In the genomic region with DNA sequence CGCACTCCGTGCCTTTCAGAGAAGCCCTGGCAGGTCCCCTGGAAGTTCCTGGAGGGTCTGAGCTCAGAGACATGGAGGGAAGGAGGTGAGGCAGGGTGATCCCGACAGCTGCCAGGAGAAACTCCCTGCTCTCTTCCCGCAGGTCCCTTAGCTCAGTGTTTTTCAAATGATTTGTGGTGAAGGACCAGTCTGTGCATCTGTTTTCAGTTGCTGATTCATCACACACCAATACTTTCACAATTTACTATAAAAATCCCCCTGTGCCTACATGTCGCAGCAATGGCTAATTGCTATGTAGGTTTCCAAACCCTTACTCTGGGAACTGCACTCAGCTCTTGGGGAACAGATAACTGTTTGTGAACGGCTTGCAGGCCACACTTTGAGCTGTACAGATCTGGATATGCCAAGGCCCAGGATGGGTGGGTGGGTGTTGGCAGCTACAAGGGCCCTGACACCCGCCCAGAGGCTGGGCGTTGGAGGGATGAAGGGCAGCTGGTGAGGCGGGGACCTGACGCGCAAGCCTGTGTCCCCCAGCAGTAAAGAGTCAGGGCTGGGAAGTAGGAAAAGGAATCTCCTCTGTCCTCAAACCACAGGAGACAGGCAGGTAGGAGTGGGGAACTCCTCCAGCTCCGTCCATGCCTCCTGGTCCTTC, we compare ENCODE assay signal across 17 cellular contexts. TPM values are rescaled to one million over a fixed set of nuclear protein-coding genes. Genes with fewer than 3 reads are reported as not detected.
DNase-seq lines count a peak whose midpoint lies in the region; ATAC-seq and TF ChIP-seq lines count a peak whose summit lies in the region.
"Had no signal": no experiment of that assay in that cellular context is flagged by ENCODE, and none has a peak within 500 bp of the region (broad histone marks: within the 10 kb centered on the region; RNA-seq: fewer than 3 reads in every experiment).

No MANE protein-coding gene starts in this region.

- H3K27me3 Mint-ChIP-seq in neural progenitor cell (ENCODE audit: insufficient read depth, low read depth) (peaks cover 8% of the 10 kb centered on the region), HFFc6 (ENCODE audit: insufficient read depth) (peaks cover 34% of the 10 kb centered on the region)

- H3K4me3 ChIP-seq in GM12865 (ENCODE audit: low read depth, low read length) (no peak overlapping the region), IMR-90 (ENCODE audit: insufficient read depth, low read depth, low read length) (no peak overlapping the region), neural progenitor cell (no peak overlapping the region), PC-3 (ENCODE audit: low read length) (no peak overlapping the region)

- intact Hi-C loops in IMR-90 (cut with micrococcal nuclease) (no loop called here), PC-3 (cut with micrococcal nuclease) (no loop called here)

- H3K4ac ChIP-seq in IMR-90 (ENCODE audit: low read depth, low read length): no peak overlapping the region

- CTCF ChIA-PET in IMR-90 (lab: Yijun Ruan, JAX): interaction anchor here (0.6 kb wide), 1 partner anchor 143 kb away, joined by 3 read pairs; no protein-coding TSS in a partner anchor
- CTCF ChIA-PET in PC-3 (lab: Charles Lee): no interaction called here

- H3K4me1 Mint-ChIP-seq in neural progenitor cell (no peaks in the 10 kb centered on the region), HFFc6 (ENCODE audit: low read depth) (no peaks in the 10 kb centered on the region)
- H3K4me1 Mint-ChIP-seq: CD14-positive monocyte, endodermal cell had no signal

- no peaks in the 10 kb centered on the region for H4K20me1 ChIP-seq in IMR-90 (ENCODE audit: insufficient read depth, low read length)
- H4K20me1 ChIP-seq in neural progenitor cell (ENCODE audit: low read depth): no peaks in the 10 kb centered on the region
- H4K20me1 ChIP-seq in PC-3 (ENCODE audit: low read length): no peaks in the 10 kb centered on the region

- H3K9me3 ChIP-seq in IMR-90 (ENCODE audit: control insufficient read depth, insufficient read depth, low read length): peaks cover 2% of the 10 kb centered on the region
- H3K9me3 ChIP-seq in neural progenitor cell (ENCODE audit: low read depth): no peaks in the 10 kb centered on the region
- no peaks in the 10 kb centered on the region for H3K9me3 ChIP-seq in PC-3 (ENCODE audit: low read length)

- H2BK5ac ChIP-seq in IMR-90 (ENCODE audit: low read depth, low read length, poor library complexity, severe bottlenecking): no peak overlapping the region

- H3K36me3 Mint-ChIP-seq in neural progenitor cell (no peaks in the 10 kb centered on the region), HFFc6 (ENCODE audit: low read depth) (no peaks in the 10 kb centered on the region)
- H3K36me3 Mint-ChIP-seq: CD14-positive monocyte, memory B cell had no signal

- H3K27me3 ChIP-seq in IMR-90 (ENCODE audit: control insufficient read depth, insufficient read depth, low read length): peaks cover 20% of the 10 kb centered on the region
- no peaks in the 10 kb centered on the region for H3K27me3 ChIP-seq in neural progenitor cell
- no peaks in the 10 kb centered on the region for H3K27me3 ChIP-seq in PC-3 (ENCODE audit: low read length)

- H3K9me3 Mint-ChIP-seq in neural progenitor cell: no peaks in the 10 kb centered on the region
- no peaks in the 10 kb centered on the region; the same call in 1 of the 2 replicates for H3K9me3 Mint-ChIP-seq in HFFc6
- H3K9me3 Mint-ChIP-seq: endodermal cell, memory B cell had no signal

- no peak for TF ChIP-seq POLR2A in IMR-90 (IDR thresholded peaks at IDR 0.05; ENCODE audit: low read depth, low read length)

- no peak overlapping the region for H3K23ac ChIP-seq in IMR-90 (ENCODE audit: low read depth, low read length)

- H2BK120ac ChIP-seq in IMR-90 (ENCODE audit: low read depth, low read length): no peak overlapping the region

- BruUV-seq in IMR-90 (replicated peaks; lab: Mats Ljungman, UMichigan): no TSS peak
- BruUV-seq in PC-3 (replicated peaks; lab: Mats Ljungman, UMichigan): no TSS peak

- no peak overlapping the region for H4K5ac ChIP-seq in IMR-90 (ENCODE audit: low read depth, low read length)

- H2AFZ ChIP-seq in IMR-90 (replicated peaks; ENCODE audit: low read length, poor library complexity): peak overlapping the region; percentile 58
- H2AFZ ChIP-seq in neural progenitor cell (replicated peaks): peak overlapping the region; percentile 26
- no peak overlapping the region for H2AFZ ChIP-seq in PC-3 (ENCODE audit: low read length)

- peak overlapping the region; percentile 31 for H2AK9ac ChIP-seq in IMR-90 (replicated peaks; ENCODE audit: low read depth, low read length, poor library complexity)

- DNase-seq in GM12865 (ENCODE audit: low read depth): peak; percentile 66
- peak; percentile 38 for DNase-seq in IMR-90
- no peak for DNase-seq in neural progenitor cell (ENCODE audit: low spot score)
- DNase-seq in PC-3: no peak
- DNase-seq in HFFc6: no peak
- DNase-seq in dermis blood vessel endothelial cell: no peak
- DNase-seq in NCI-H146 (lab: John Stamatoyannopoulos, UW): no peak
- DNase-seq: endodermal cell; hypothalamus; NCI-H1092; NCI-H524 treated with DMSO at 0.1 percent for 48 hours; stimulated activated CD4-positive, alpha-beta T cell treated with anti-CD3 and anti-CD28 coated beads, Interleukin-2, amount 100 ng/mL, for 24 hours; stimulated activated naive CD4-positive, alpha-beta T cell; WERI-Rb-1 had no signal

- in situ Hi-C loops in IMR-90 (cut with MboI; ENCODE audit: low sequenced_read_pairs): no loop called here

- H2AK5ac ChIP-seq in IMR-90 (ENCODE audit: low read depth, low read length): no peak overlapping the region; the same call in 1 of the 2 replicates

- H3K27ac Mint-ChIP-seq in neural progenitor cell: no peak overlapping the region
- H3K27ac Mint-ChIP-seq in HFFc6: no peak overlapping the region
- H3K27ac Mint-ChIP-seq: endodermal cell, memory B cell had no signal

- H2BK15ac ChIP-seq in IMR-90 (ENCODE audit: low read depth, low read length): no peak overlapping the region

- H4K8ac ChIP-seq in IMR-90 (ENCODE audit: low read depth in 2 of 2, low read length in 2 of 2): no peak overlapping the region

- TF ChIP-seq CTCF in GM12865 (IDR thresholded peaks at IDR 0.05; ENCODE audit: insufficient read depth, low read depth, low read length, missing control alignments) (no peak), IMR-90 (conservative IDR thresholded peaks at IDR 0.05; ENCODE audit: low read depth, low read length) (no peak), neural progenitor cell (IDR thresholded peaks at IDR 0.05) (no peak), PC-3 (conservative IDR thresholded peaks at IDR 0.05; ENCODE audit: low read depth, low read length) (no peak), HFFc6 (IDR thresholded peaks at IDR 0.05) (no peak)

- dilution Hi-C loops in IMR-90 (cut with HindIII; ENCODE audit: low sequenced_read_pairs, unreplicated experiment): no loop called here

- H2BK20ac ChIP-seq in IMR-90 (ENCODE audit: low read depth, low read length): no peak overlapping the region

- no peak overlapping the region for H3K14ac ChIP-seq in IMR-90 (replicated peaks; ENCODE audit: low read depth, low read length)

- H3K56ac ChIP-seq in IMR-90 (ENCODE audit: extremely low read depth, insufficient read depth, low read length): no peak overlapping the region

- peaks cover under 1% of the 10 kb centered on the region for H3F3A ChIP-seq in neural progenitor cell (ENCODE audit: low read depth)
- H3F3A ChIP-seq in PC-3 (ENCODE audit: low read length, unreplicated experiment): no peaks in the 10 kb centered on the region

- no peaks in the 10 kb centered on the region for H3K79me1 ChIP-seq in IMR-90 (ENCODE audit: low read depth in 1 of 2, low read length in 2 of 2)

- no peak overlapping the region for H3K18ac ChIP-seq in IMR-90 (ENCODE audit: low read depth, low read length)

- no peak for ATAC-seq in IMR-90 (ENCODE audit: low read depth)
- ATAC-seq in esophagus mucosa: peak; percentile 1
- ATAC-seq in PC-3: no peak

- no peak overlapping the region for H3K4me3 Mint-ChIP-seq in neural progenitor cell
- H3K4me3 Mint-ChIP-seq in HFFc6: no peak overlapping the region
- H3K4me3 Mint-ChIP-seq: CD14-positive monocyte, endodermal cell, memory B cell had no signal

- no peak overlapping the region for H4K91ac ChIP-seq in IMR-90 (ENCODE audit: insufficient read depth, low read depth, low read length)

- no peak for TF ChIP-seq RAD21 in IMR-90 (IDR thresholded peaks at IDR 0.05; ENCODE audit: low read length)

- POLR2A ChIA-PET in IMR-90 (lab: Charles Lee; ENCODE audit: unreplicated experiment) (no interaction called here), PC-3 (lab: Charles Lee; ENCODE audit: unreplicated experiment) (no interaction called here)

- H3K4me2 ChIP-seq in IMR-90 (ENCODE audit: low read depth, low read length) (no peak overlapping the region), neural progenitor cell (no peak overlapping the region), PC-3 (ENCODE audit: low read length) (no peak overlapping the region)

- peaks cover 2% of the 10 kb centered on the region; the same call in 1 of the 2 replicates for H3K4me1 ChIP-seq in IMR-90 (ENCODE audit: control insufficient read depth, insufficient read depth, low read length)
- H3K4me1 ChIP-seq in neural progenitor cell: peaks cover 1% of the 10 kb centered on the region
- no peaks in the 10 kb centered on the region for H3K4me1 ChIP-seq in PC-3 (ENCODE audit: insufficient read depth, low read length)

- no peaks in the 10 kb centered on the region for H3K36me3 ChIP-seq in IMR-90 (ENCODE audit: control insufficient read depth, insufficient read depth, low read length)
- no peaks in the 10 kb centered on the region for H3K36me3 ChIP-seq in neural progenitor cell
- no peaks in the 10 kb centered on the region for H3K36me3 ChIP-seq in PC-3 (ENCODE audit: low read depth, low read length)
- H3K36me3 ChIP-seq: WERI-Rb-1 had no signal

- no peaks in the 10 kb centered on the region for H3K79me2 ChIP-seq in neural progenitor cell (ENCODE audit: low read depth)
- H3K79me2 ChIP-seq in PC-3 (ENCODE audit: low read length): no peaks in the 10 kb centered on the region

- H3K27ac ChIP-seq in IMR-90 (ENCODE audit: insufficient read depth, low read length): no peak overlapping the region
- no peak overlapping the region for H3K27ac ChIP-seq in neural progenitor cell
- H3K27ac ChIP-seq in PC-3 (ENCODE audit: low read length): no peak overlapping the region
- H3K27ac ChIP-seq: WERI-Rb-1 had no signal

- 70% methylated on average over 2 of the region's 12 CpGs; no CpG with 5 or more reads in 1 of the 2 experiments for WGBS in IMR-90 (ENCODE audit: extremely low coverage in 2 of 2, insufficient read length in 1 of 2), 2 experiments

- no peaks in the 10 kb centered on the region for H3K9me2 ChIP-seq in PC-3 (replicated peaks; ENCODE audit: low read length)

- no peaks in the 10 kb centered on the region for H3K9me1 ChIP-seq in IMR-90 (ENCODE audit: insufficient read depth, low read length)

- H3K9ac ChIP-seq in IMR-90 (ENCODE audit: low read depth, low read length) (no peak overlapping the region), neural progenitor cell (no peak overlapping the region), PC-3 (ENCODE audit: low read length) (no peak overlapping the region)

RNA-seq across cellular contexts. Expression of gene EMP2, which starts 20.5 kb away (rescaled TPM):
- total RNA-seq in IMR-90 (2012; rRNA removed) (17.8 and 18.3 TPM in 2 replicates), esophagus mucosa (208 TPM), neural progenitor cell (ENCODE audit: low replicate concordance) (15.8 and 16.4 TPM in 2 replicates), PC-3 (2014; rRNA removed) (33.9 and 38.7 TPM in 2 replicates), dermis blood vessel endothelial cell (43.7 and 67.6 TPM in 2 replicates)
- polyA plus RNA-seq in IMR-90 (2012; rRNA removed): 13.8 and 16.3 TPM in 2 replicates
- 7.1 and 7.3 TPM in 2 replicates for polyA plus RNA-seq in IMR-90 (2012; cell fraction: cytosol; rRNA removed)
- 4.1 and 6.2 TPM in 2 replicates for polyA plus RNA-seq in IMR-90 (2012; cell fraction: nucleus; rRNA removed; ENCODE audit: low replicate concordance)
- total RNA-seq in HFFc6 (2021; fragmentation: NEBNext Ultra II Directional; extraction: Animal tissue kit (Norgen Biotek cat#: 25700)): 10 to 100 TPM; 14.3 to 35.7 (median 29.7) TPM
- polyA plus RNA-seq: CD14-positive monocyte had no signal

Comparison
In these comparisons a context has a peak if more than half of its experiments do, and no peak if none do; other contexts are left out.
1. DNase-seq: peak in GM12865 (single experiment) and IMR-90 (single experiment); none in neural progenitor cell (single experiment), PC-3 (single experiment), HFFc6 (single experiment), dermis blood vessel endothelial cell (single experiment) and NCI-H146 (single experiment).